Comparison of ENCODE assay signal across 8 cellular contexts in the genomic region with DNA sequence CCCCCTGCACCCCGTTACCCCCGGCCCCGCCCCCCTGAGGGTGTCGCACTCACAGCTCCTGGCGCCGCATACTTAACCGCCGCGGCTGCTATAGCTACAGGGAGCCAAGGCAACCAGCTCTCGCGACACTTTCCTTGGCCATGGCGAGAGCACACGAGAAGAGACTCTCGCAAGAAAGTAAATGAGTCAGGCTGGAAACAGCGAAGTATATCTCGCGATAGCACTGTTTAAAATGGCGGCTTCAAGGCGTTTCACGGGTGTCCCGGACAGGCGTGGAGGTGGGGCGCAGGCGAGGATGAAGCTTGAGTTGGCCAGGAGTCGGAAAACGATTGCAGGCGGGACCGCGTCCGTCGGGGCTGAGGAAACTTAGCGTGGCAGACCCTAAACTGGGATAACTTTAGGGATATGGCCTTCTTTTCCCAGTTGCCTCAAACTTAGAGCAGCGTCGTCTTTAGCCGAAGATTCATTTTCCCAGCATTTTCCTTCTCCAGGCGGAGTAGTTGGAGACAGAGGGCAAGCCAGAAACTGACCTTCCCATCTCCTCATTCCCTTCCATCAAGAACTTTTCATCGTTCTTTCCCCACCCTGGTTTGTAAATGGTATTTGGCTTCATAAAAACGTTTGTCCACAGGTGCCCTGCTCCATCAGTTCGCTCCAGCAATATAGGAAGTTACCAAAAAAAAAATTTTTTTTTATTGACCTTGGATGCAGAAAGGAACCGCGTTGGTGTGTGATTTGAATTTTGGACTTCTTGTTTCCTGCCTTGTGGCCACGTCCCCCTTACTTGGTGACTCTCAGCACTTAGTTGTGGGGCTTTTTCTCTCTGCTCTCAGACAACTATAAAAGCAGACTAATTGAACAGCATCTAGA. TPM values are rescaled to one million over a fixed set of nuclear protein-coding genes. Genes with fewer than 3 reads are reported as not detected.
DNase-seq lines count a peak whose midpoint lies in the region; ATAC-seq, FAIRE-seq and TF ChIP-seq lines count a peak whose summit lies in the region.

No MANE protein-coding gene starts in this region.

- TF ChIP-seq POLR2A in GM12891 (IDR thresholded peaks at IDR 0.05; ENCODE audit: low read depth, low read length) (peak; percentile 90), adrenal gland (IDR thresholded peaks at IDR 0.05) (peak in 1 of 2 donors; percentile 72)

- H3K27ac Mint-ChIP-seq in type B pancreatic cell: peak overlapping the region; percentile 99

- H3K36me3 ChIP-seq in adrenal gland (replicated peaks in 1 of 2) (no peaks in the 10 kb centered on the region), heart right ventricle (no peaks in the 10 kb centered on the region)

- DNase-seq in GM12891 (ENCODE audit: insufficient read length, low spot score): peak; percentile 94
- DNase-seq in NCI-H1417 treated with DMSO at 0.1 percent for 48 hours (lab: John Stamatoyannopoulos, UW): peak; percentile 54
- DNase-seq in SW 1271 (lab: John Stamatoyannopoulos, UW): peak; percentile 82 to 93
- peak; percentile 93 to 99 (median 95) for DNase-seq in adrenal gland
- peak; percentile 88 to 94 for DNase-seq in heart right ventricle
- peak; percentile 94 for DNase-seq in pons (ENCODE audit: low spot score)
- peak; percentile 91 for DNase-seq in type B pancreatic cell (ENCODE audit: extremely low spot score, unreplicated experiment)

- H3K27ac ChIP-seq in adrenal gland: peak overlapping the region; percentile 30 to 81 (median 65)
- peak overlapping the region; percentile 5 to 90 (median 82) for H3K27ac ChIP-seq in heart right ventricle

- H3K9me3 ChIP-seq in adrenal gland (replicated peaks in 1 of 3) (no peaks in the 10 kb centered on the region), heart right ventricle (no peaks in the 10 kb centered on the region)

- H3K27me3 ChIP-seq in adrenal gland (no peaks in the 10 kb centered on the region), heart right ventricle (no peaks in the 10 kb centered on the region)

- WGBS in adrenal gland, 4 donors: 2 to 5% (median 3%) methylated on average over 29 to 42 of the region's 42 CpGs
- WGBS in heart right ventricle, 2 donors: 2% methylated on average over 42 of the region's 42 CpGs

- intact Hi-C loops in adrenal gland (cut with DNase I): no loop called here
- intact Hi-C loops in heart right ventricle (cut with DNase I): loop anchor here in 6 of 10 donors (2.0 to 5.0 kb wide), 4 partner anchors 34 to 94 kb away; partner anchors contain the start of gene USP54 (in 2 of the 6)

- ATAC-seq in HG02798 (IDR thresholded peaks at IDR 0.05; ENCODE audit: poor library complexity, unreplicated experiment) (peak; percentile 97), heart right ventricle (peak; percentile 97 to 99 (median 99))

- H3K27me3 Mint-ChIP-seq in type B pancreatic cell: no peaks in the 10 kb centered on the region

- H3K36me3 Mint-ChIP-seq in type B pancreatic cell: peaks cover 10% of the 10 kb centered on the region

- peak overlapping the region; percentile 69 to 95 (median 80) for H3K4me3 ChIP-seq in adrenal gland
- H3K4me3 ChIP-seq in heart right ventricle: peak overlapping the region; percentile 64 to 93 (median 88)

- peaks cover 6 to 8% of the 10 kb centered on the region in 2 donors for H3K4me1 ChIP-seq in adrenal gland (replicated peaks in 1 of 2)
- H3K4me1 ChIP-seq in heart right ventricle: peaks cover 0 to 15% (median 9%) of the 10 kb centered on the region in 9 donors

- peak overlapping the region; percentile 100 for H3K4me3 Mint-ChIP-seq in type B pancreatic cell

- TF ChIP-seq CTCF in adrenal gland (IDR thresholded peaks at IDR 0.05): no peak
- TF ChIP-seq CTCF in heart right ventricle (IDR thresholded peaks at IDR 0.05): no peak
- no peak for TF ChIP-seq CTCF in type B pancreatic cell (conservative IDR thresholded peaks at IDR 0.05)

- peak; percentile 95 for FAIRE-seq in GM12891 (lab: Jason Lieb, UNC)

- peaks cover 19% of the 10 kb centered on the region for H3K4me1 Mint-ChIP-seq in type B pancreatic cell (ENCODE audit: unreplicated experiment)

- peaks cover 4% of the 10 kb centered on the region for H3K9me3 Mint-ChIP-seq in type B pancreatic cell

TF ChIP-seq in GM12891, 5 proteins besides CTCF, POLR2A, EP300 and RAD21:
- 0 out of 2 replicates have a peak, but pooled peaks have one; percentile 13 for TF ChIP-seq SPI1 (IDR thresholded peaks at IDR 0.05; ENCODE audit: low read depth, low read length)
- TF ChIP-seq TAF1 (IDR thresholded peaks at IDR 0.05; ENCODE audit: low read depth, low read length): peak; percentile 91
- TF ChIP-seq POLR2AphosphoS5 (IDR thresholded peaks at IDR 0.05; ENCODE audit: low read depth, low read length): peak; percentile 95
- peak; percentile 84 for TF ChIP-seq POU2F2 (IDR thresholded peaks at IDR 0.05; ENCODE audit: low read depth, low read length)
- TF ChIP-seq PAX5 (IDR thresholded peaks at IDR 0.05; ENCODE audit: insufficient read depth, low read length, severe bottlenecking): no peak

RNA-seq across cellular contexts. Expression of gene MYOZ1, which starts 15.2 kb away (rescaled TPM):
- 0.67 TPM for polyA plus RNA-seq in GM12891 (2012; ENCODE audit: low read depth, missing spikeins)
- 1 to 10 TPM in 1 of 8 donors, under 1 TPM in 7; 0.18 to 4.2 (median 0.46) TPM for total RNA-seq in adrenal gland
- polyA plus RNA-seq in adrenal gland: under 1 TPM; 0.40 to 0.74 (median 0.48) TPM
- total RNA-seq in heart right ventricle: 1 to 10 TPM in 5 of 10 donors, under 1 TPM in 5; 0.41 to 3.4 (median 0.98) TPM
- polyA plus RNA-seq in heart right ventricle: under 1 TPM; 0.51 to 0.54 TPM
- total RNA-seq in type B pancreatic cell (ENCODE audit: low replicate concordance): 0.36 and 0.82 TPM in 2 replicates

RNA-seq across cellular contexts. Expression of gene SYNPO2L, which starts 29.7 kb away (rescaled TPM):
- polyA plus RNA-seq in GM12891 (2012; ENCODE audit: low read depth, missing spikeins): 2.1 TPM
- total RNA-seq in adrenal gland: 1 to 10 TPM in 3 of 8 donors, under 1 TPM in 3, not detected in 2; 0.12 to 4.3 (median 0.91) TPM
- polyA plus RNA-seq in adrenal gland: under 1 TPM; 0.27 to 0.48 (median 0.32) TPM
- total RNA-seq in heart right ventricle: 100 to 1,000 TPM; 120 to 833 (median 469) TPM
- 100 to 1,000 TPM in 1 of 2 donors, 10 to 100 TPM in 1; 61.6 to 147 TPM for polyA plus RNA-seq in heart right ventricle
- total RNA-seq in type B pancreatic cell (ENCODE audit: low replicate concordance): 0.27 TPM in 1 of 2 replicates, not detected in the other

RNA-seq across cellular contexts. Expression of gene USP54, which starts 35.0 kb away (rescaled TPM):
- 3.3 TPM for polyA plus RNA-seq in GM12891 (2012; ENCODE audit: low read depth, missing spikeins)
- total RNA-seq in adrenal gland: 10 to 100 TPM; 10.0 to 26.8 (median 18.3) TPM
- 10 to 100 TPM in 1 of 3 donors, 1 to 10 TPM in 2; 7.3 to 11.6 (median 7.8) TPM for polyA plus RNA-seq in adrenal gland
- 10 to 100 TPM; 14.5 to 34.5 (median 19.4) TPM for total RNA-seq in heart right ventricle
- 10 to 100 TPM in 1 of 2 donors, 1 to 10 TPM in 1; 7.9 to 16.3 TPM for polyA plus RNA-seq in heart right ventricle
- 45.5 and 54.5 TPM in 2 replicates for total RNA-seq in type B pancreatic cell (ENCODE audit: low replicate concordance)

Comparison
In these comparisons a context has a peak if more than half of its experiments do, and no peak if none do; other contexts are left out.
1. Peak in every context shown above with its lines: DNase-seq, ATAC-seq, H3K4me3 ChIP-seq and H3K27ac ChIP-seq.
2. RNA of gene SYNPO2L, which starts 29.7 kb away (total RNA-seq): 120 to 833 TPM in heart right ventricle; 0.12 to 4.3 TPM in adrenal gland and 0.27 TPM in type B pancreatic cell; every median in the first group is over 10 times any median in the second.
3. intact Hi-C loops: an anchor here in heart right ventricle (2.0 to 5.0 kb wide); none called in adrenal gland.